In the genomic region with DNA sequence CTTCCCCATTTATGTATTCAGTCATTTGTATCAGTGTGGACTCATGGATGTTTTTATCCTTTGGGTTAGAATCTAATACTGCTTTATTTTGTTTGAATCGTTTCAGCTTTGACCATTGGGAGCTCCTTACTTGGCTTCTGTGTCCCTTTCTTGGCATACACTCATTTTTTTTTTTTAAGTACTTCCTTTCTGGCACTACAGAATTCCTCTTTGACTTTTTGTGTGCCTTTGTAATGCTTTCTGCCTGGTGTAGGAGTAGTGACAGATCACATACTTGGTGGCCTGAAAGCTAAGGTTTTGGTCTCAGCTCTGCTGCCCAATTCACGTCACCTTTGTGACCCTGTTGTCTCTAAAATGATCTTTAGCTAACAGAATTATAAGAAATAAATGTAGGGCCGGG, we compare ENCODE assay signal across 17 cellular contexts.
DNase-seq lines count a peak whose midpoint lies in the region; ATAC-seq and TF ChIP-seq lines count a peak whose summit lies in the region.
"Had no signal": no experiment of that assay in that cellular context is flagged by ENCODE, and none has a peak within 500 bp of the region (broad histone marks: within the 10 kb centered on the region; RNA-seq: fewer than 3 reads in every experiment).

No MANE protein-coding gene starts in this region.

- TF ChIP-seq CTCF in right atrium auricular region (IDR thresholded peaks at IDR 0.05) (no peak), dorsolateral prefrontal cortex (IDR thresholded peaks at IDR 0.05 in 54 of 56, conservative IDR thresholded peaks at IDR 0.05 in 2 of 56; ENCODE audit: low read depth in 1 of 56, partially characterized antibody in 56 of 56) (no peak), mesothelial cell of epicardium (IDR thresholded peaks at IDR 0.05; ENCODE audit: unreplicated experiment) (no peak)

- ATAC-seq in Right ventricle myocardium superior (ENCODE audit: poor library complexity) (peak; percentile 38), aorta (ENCODE audit: low FRiP score) (peak; percentile 9)
- ATAC-seq in activated CD8-positive, alpha-beta T cell treated with anti-CD3 and anti-CD28 coated beads, Interleukin-2, amount 10 ng/mL, durations not matched to agents 7 days and 5 days: no peak

- peaks cover 59% of the 10 kb centered on the region for H3K4me1 Mint-ChIP-seq in mesothelial cell of epicardium
- peaks cover 3% of the 10 kb centered on the region for H3K4me1 Mint-ChIP-seq in activated CD8-positive, alpha-beta T cell treated with anti-CD3 and anti-CD28 coated beads, Interleukin-2, amount 10 ng/mL, durations not matched to agents 7 days and 5 days (ENCODE audit: low read depth)
- H3K4me1 Mint-ChIP-seq: activated naive CD8-positive, alpha-beta T cell treated with anti-CD3 and anti-CD28 coated beads for 36 hours; stimulated activated effector memory CD8-positive, alpha-beta T cell treated with anti-CD3 and anti-CD28 coated beads, Interleukin-12 subunit alpha, Interleukin-12 subunit beta, amount 100 ng/mL, for 72 hours had no signal

- H3K36me3 Mint-ChIP-seq in mesothelial cell of epicardium: no peaks in the 10 kb centered on the region
- no peaks in the 10 kb centered on the region for H3K36me3 Mint-ChIP-seq in activated CD8-positive, alpha-beta T cell treated with anti-CD3 and anti-CD28 coated beads, Interleukin-2, amount 10 ng/mL, durations not matched to agents 7 days and 5 days (ENCODE audit: low read depth)
- H3K36me3 Mint-ChIP-seq: activated naive CD8-positive, alpha-beta T cell treated with anti-CD3 and anti-CD28 coated beads for 36 hours; stimulated activated effector memory CD8-positive, alpha-beta T cell treated with anti-CD3 and anti-CD28 coated beads, Interleukin-12 subunit alpha, Interleukin-12 subunit beta, amount 100 ng/mL, for 72 hours had no signal

- no peaks in the 10 kb centered on the region for H3K9me3 Mint-ChIP-seq in mesothelial cell of epicardium
- H3K9me3 Mint-ChIP-seq in activated CD8-positive, alpha-beta T cell treated with anti-CD3 and anti-CD28 coated beads, Interleukin-2, amount 10 ng/mL, durations not matched to agents 7 days and 5 days (ENCODE audit: insufficient read depth): no peaks in the 10 kb centered on the region
- H3K9me3 Mint-ChIP-seq: activated naive CD8-positive, alpha-beta T cell treated with anti-CD3 and anti-CD28 coated beads for 36 hours; CD4-positive, alpha-beta T cell; stimulated activated effector memory CD8-positive, alpha-beta T cell treated with anti-CD3 and anti-CD28 coated beads, Interleukin-12 subunit alpha, Interleukin-12 subunit beta, amount 100 ng/mL, for 72 hours had no signal

- peak overlapping the region; percentile 51 for H3K27ac Mint-ChIP-seq in mesothelial cell of epicardium
- H3K27ac Mint-ChIP-seq in activated CD8-positive, alpha-beta T cell treated with anti-CD3 and anti-CD28 coated beads, Interleukin-2, amount 10 ng/mL, durations not matched to agents 7 days and 5 days: no peak overlapping the region
- H3K27ac Mint-ChIP-seq: activated naive CD8-positive, alpha-beta T cell treated with anti-CD3 and anti-CD28 coated beads for 36 hours; CD4-positive, alpha-beta T cell; stimulated activated effector memory CD8-positive, alpha-beta T cell treated with anti-CD3 and anti-CD28 coated beads, Interleukin-12 subunit alpha, Interleukin-12 subunit beta, amount 100 ng/mL, for 72 hours had no signal

- H3K4me3 Mint-ChIP-seq in mesothelial cell of epicardium: no peak overlapping the region
- H3K4me3 Mint-ChIP-seq in activated CD8-positive, alpha-beta T cell treated with anti-CD3 and anti-CD28 coated beads, Interleukin-2, amount 10 ng/mL, durations not matched to agents 7 days and 5 days: no peak overlapping the region
- H3K4me3 Mint-ChIP-seq: activated naive CD8-positive, alpha-beta T cell treated with anti-CD3 and anti-CD28 coated beads for 36 hours; CD4-positive, alpha-beta T cell; stimulated activated effector memory CD8-positive, alpha-beta T cell treated with anti-CD3 and anti-CD28 coated beads, Interleukin-12 subunit alpha, Interleukin-12 subunit beta, amount 100 ng/mL, for 72 hours had no signal

- H3K4me1 ChIP-seq in right atrium auricular region (peaks cover 0 to 52% of the 10 kb centered on the region in 2 donors), aorta (ENCODE audit: control insufficient read depth in 1 of 2, insufficient read depth in 2 of 2, low read length in 2 of 2) (peaks cover 4 to 16% of the 10 kb centered on the region in 2 donors)

- intact Hi-C loops in Right ventricle myocardium superior (cut with DNase I): no loop called here
- intact Hi-C loops in dorsolateral prefrontal cortex (cut with DNase I): no loop called here
- intact Hi-C loops in aorta (cut with DNase I): loop anchor here (5.0 to 10.0 kb wide), 3 partner anchors 51 to 179 kb away; no protein-coding TSS in a partner anchor

- H3K4me3 ChIP-seq in right atrium auricular region: no peak overlapping the region
- H3K4me3 ChIP-seq in dorsolateral prefrontal cortex: no peak overlapping the region
- no peak overlapping the region for H3K4me3 ChIP-seq in aorta (ENCODE audit: low read length in 2 of 2)

- H3K36me3 ChIP-seq in right atrium auricular region (no peaks in the 10 kb centered on the region), aorta (ENCODE audit: control insufficient read depth in 1 of 2, insufficient read depth in 2 of 2, low read length in 1 of 2) (no peaks in the 10 kb centered on the region)
- H3K36me3 ChIP-seq: heart left ventricle had no signal

- H3K27ac ChIP-seq in right atrium auricular region (peak overlapping the region in 1 of 2 donors; percentile 37), dorsolateral prefrontal cortex (peak overlapping the region in 56 of 59 donors; percentile 4 to 100 (median 64)), aorta (ENCODE audit: low read depth in 1 of 2, low read length in 2 of 2) (peak overlapping the region in 1 of 2 donors; percentile 21)

- DNase-seq in Right ventricle myocardium superior (no peak), right atrium auricular region (ENCODE audit: low spot score) (no peak), dorsolateral prefrontal cortex (no peak), mesothelial cell of epicardium (ENCODE audit: low spot score in 2 of 2, unreplicated experiment in 2 of 2) (no peak), aorta (no peak), hepatic stellate cell (ENCODE audit: low spot score) (no peak), NCI-H1105 (lab: John Stamatoyannopoulos, UW) (no peak)
- no peak for DNase-seq in activated CD8-positive, alpha-beta T cell treated with anti-CD3 and anti-CD28 coated beads, Interleukin-2, amount 10 ng/mL, durations not matched to agents 7 days and 5 days
- DNase-seq: activated CD4-positive, alpha-beta T cell treated with anti-CD3 and anti-CD28 coated beads, Interleukin-2, amount 50 U/mL, for 48 hours; activated naive CD8-positive, alpha-beta T cell treated with anti-CD3 and anti-CD28 coated beads for 36 hours; activated T-cell treated with anti-CD3 and anti-CD28 coated beads, Interleukin-2, amount 50 U/mL, for 48 hours; CD4-positive, alpha-beta T cell; DMS53; effector CD8-positive, alpha-beta T cell; heart left ventricle; NCI-H2227 treated with DMSO at 0.1 percent for 48 hours had no signal

- no peaks in the 10 kb centered on the region for H3K27me3 Mint-ChIP-seq in mesothelial cell of epicardium (ENCODE audit: low read depth)
- peaks cover 5% of the 10 kb centered on the region for H3K27me3 Mint-ChIP-seq in activated CD8-positive, alpha-beta T cell treated with anti-CD3 and anti-CD28 coated beads, Interleukin-2, amount 10 ng/mL, durations not matched to agents 7 days and 5 days (ENCODE audit: low read depth)

- no peaks in the 10 kb centered on the region for H3K9me3 ChIP-seq in right atrium auricular region
- H3K9me3 ChIP-seq in aorta (ENCODE audit: control insufficient read depth, low read length): no peaks in the 10 kb centered on the region
- H3K9me3 ChIP-seq: heart left ventricle had no signal

- WGBS in aorta, 2 donors: 27 to 32% methylated on average over 3 of the region's 3 CpGs

- H3K27me3 ChIP-seq in right atrium auricular region: no peaks in the 10 kb centered on the region
- no peaks in the 10 kb centered on the region for H3K27me3 ChIP-seq in dorsolateral prefrontal cortex
- H3K27me3 ChIP-seq in aorta (ENCODE audit: control insufficient read depth in 1 of 2, insufficient read depth in 2 of 2, low read length in 1 of 2): no peaks in the 10 kb centered on the region
- H3K27me3 ChIP-seq: heart left ventricle had no signal

- CTCF ChIA-PET in activated CD8-positive, alpha-beta T cell treated with anti-CD3 and anti-CD28 coated beads, Interleukin-2, amount 10 ng/mL, durations not matched to agents 7 days and 5 days (lab: Charles Lee): no interaction called here

- POLR2A ChIA-PET in activated CD8-positive, alpha-beta T cell treated with anti-CD3 and anti-CD28 coated beads, Interleukin-2, amount 10 ng/mL, durations not matched to agents 7 days and 5 days (lab: Charles Lee): no interaction called here

Comparison
In these comparisons a context has a peak if more than half of its experiments do, and no peak if none do; other contexts are left out.
1. intact Hi-C loops: an anchor here in aorta (5.0 to 10.0 kb wide); none called in Right ventricle myocardium superior and dorsolateral prefrontal cortex.